Comparison of ENCODE assay signal across 8 cellular contexts in the genomic region with DNA sequence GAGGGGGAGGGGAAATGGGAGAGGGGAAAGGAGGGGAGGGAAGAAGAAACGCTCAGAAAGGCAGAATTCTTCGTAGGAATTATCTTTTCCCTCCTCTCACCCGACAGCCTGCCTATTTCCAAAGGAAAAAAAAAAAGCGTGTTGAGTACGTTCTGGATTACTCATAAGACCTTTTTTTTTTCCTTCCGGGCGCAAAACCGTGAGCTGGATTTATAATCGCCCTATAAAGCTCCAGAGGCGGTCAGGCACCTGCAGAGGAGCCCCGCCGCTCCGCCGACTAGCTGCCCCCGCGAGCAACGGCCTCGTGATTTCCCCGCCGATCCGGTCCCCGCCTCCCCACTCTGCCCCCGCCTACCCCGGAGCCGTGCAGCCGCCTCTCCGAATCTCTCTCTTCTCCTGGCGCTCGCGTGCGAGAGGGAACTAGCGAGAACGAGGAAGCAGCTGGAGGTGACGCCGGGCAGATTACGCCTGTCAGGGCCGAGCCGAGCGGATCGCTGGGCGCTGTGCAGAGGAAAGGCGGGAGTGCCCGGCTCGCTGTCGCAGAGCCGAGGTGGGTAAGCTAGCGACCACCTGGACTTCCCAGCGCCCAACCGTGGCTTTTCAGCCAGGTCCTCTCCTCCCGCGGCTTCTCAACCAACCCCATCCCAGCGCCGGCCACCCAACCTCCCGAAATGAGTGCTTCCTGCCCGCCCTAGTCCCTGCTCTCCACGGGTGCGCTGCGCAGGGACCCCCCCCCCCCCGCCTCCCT. TPM values are rescaled to one million over a fixed set of nuclear protein-coding genes. Genes with fewer than 3 reads are reported as not detected.
DNase-seq lines count a peak whose midpoint lies in the region; ATAC-seq lines count a peak whose summit lies in the region.

GAD1 (plus strand) TSS at position 389 of the 748 bp plus-strand sequence. CDS start 1,705 bp downstream, outside the sequence.

- peaks cover 50% of the 10 kb centered on the region for H3K4me1 Mint-ChIP-seq in activated CD4-positive, alpha-beta T cell treated with anti-CD3 and anti-CD28 coated beads for 36 hours
- H3K4me1 Mint-ChIP-seq in memory B cell = peaks cover 18% of the 10 kb centered on the region

- H3K36me3 Mint-ChIP-seq in activated CD4-positive, alpha-beta T cell treated with anti-CD3 and anti-CD28 coated beads for 36 hours (ENCODE audit: low read depth) = no peaks in the 10 kb centered on the region
- no peaks in the 10 kb centered on the region for H3K36me3 Mint-ChIP-seq in memory B cell

- no peaks in the 10 kb centered on the region for H3K9me3 Mint-ChIP-seq in activated CD4-positive, alpha-beta T cell treated with anti-CD3 and anti-CD28 coated beads for 36 hours (ENCODE audit: low read depth)
- peaks cover 2% of the 10 kb centered on the region for H3K9me3 Mint-ChIP-seq in memory B cell

- CTCF ChIA-PET in activated CD4-positive, alpha-beta T cell treated with anti-CD3 and anti-CD28 coated beads for 36 hours (lab: Charles Lee) = interaction anchor here (0.6 to 5.8 kb wide), 20 partner anchors 8 to 580 kb away, joined by 3 to 43 read pairs (median 4); partner anchors contain the start of gene GORASP2

- POLR2A ChIA-PET in activated CD4-positive, alpha-beta T cell treated with anti-CD3 and anti-CD28 coated beads for 36 hours (lab: Charles Lee) = interaction anchor here (0.6 to 0.7 kb wide), 2 partner anchors 112 to 1618 kb away, joined by 3 to 5 read pairs; partner anchors contain the start of gene GORASP2

- no peaks in the 10 kb centered on the region for H3K36me3 ChIP-seq in ectodermal cell (ENCODE audit: control insufficient read depth, insufficient read depth, low read length)

- ATAC-seq in HG03108 (IDR thresholded peaks at IDR 0.05; ENCODE audit: unreplicated experiment) (peak; percentile 45), memory B cell (ENCODE audit: low read depth) (peak; percentile 44), HG03095 (IDR thresholded peaks at IDR 0.05; ENCODE audit: unreplicated experiment) (no peak)
- peak; percentile 73 for ATAC-seq in activated CD4-positive, alpha-beta T cell treated with anti-CD3 and anti-CD28 coated beads for 36 hours

- intact Hi-C loops in activated CD4-positive, alpha-beta T cell treated with anti-CD3 and anti-CD28 coated beads for 36 hours (cut with DNase I, micrococcal nuclease) = loop anchor here (1.0 to 5.0 kb wide), 5 partner anchors 45 to 1271 kb away; partner anchors contain the start of genes DLX1 (in 2 of the 2) and SP5 (in 1 of the 2)

- H3K27ac ChIP-seq in ectodermal cell (ENCODE audit: insufficient read depth, low read depth, low read length, poor library complexity, severe bottlenecking) = no peak within 1 kb of the TSS

- H3K4me3 Mint-ChIP-seq in activated CD4-positive, alpha-beta T cell treated with anti-CD3 and anti-CD28 coated beads for 36 hours = peak within 1 kb of the TSS; percentile 70
- peak within 1 kb of the TSS; percentile 77 for H3K4me3 Mint-ChIP-seq in memory B cell

- H3K4me1 ChIP-seq in ectodermal cell (ENCODE audit: control insufficient read depth, insufficient read depth, low read length) = peaks cover 30% of the 10 kb centered on the region

- peaks cover 90% of the 10 kb centered on the region for H3K27me3 ChIP-seq in ectodermal cell (ENCODE audit: control insufficient read depth, insufficient read depth, low read length, poor library complexity, severe bottlenecking)

- H3K4me3 ChIP-seq in ectodermal cell (ENCODE audit: insufficient read depth, low read depth, low read length) = peak within 1 kb of the TSS; percentile 56

- DNase-seq in EH (ENCODE audit: low read depth) (peak; percentile 77), NCI-H345 (lab: John Stamatoyannopoulos, UW) (peak; percentile 89), memory B cell (ENCODE audit: low spot score in 2 of 2) (peak in 1 of 2 donors; percentile 40)
- DNase-seq in activated CD4-positive, alpha-beta T cell treated with anti-CD3 and anti-CD28 coated beads for 36 hours = peak; percentile 87
- DNase-seq in stimulated activated CD8-positive, alpha-beta memory T cell treated with anti-CD3 and anti-CD28 coated beads, Interleukin-15, amount 100 ng/mL, for 4 hours (ENCODE audit: low read depth in 2 of 2) = peak; percentile 37 to 38

- WGBS in ectodermal cell, 2 experiments = 0% methylated on average over 58 of the region's 59 CpGs

- peak within 1 kb of the TSS; percentile 31 for H3K27ac Mint-ChIP-seq in activated CD4-positive, alpha-beta T cell treated with anti-CD3 and anti-CD28 coated beads for 36 hours
- H3K27ac Mint-ChIP-seq in memory B cell = peak within 1 kb of the TSS; percentile 83

- H3K9me3 ChIP-seq in ectodermal cell (ENCODE audit: control insufficient read depth, low read length) = no peaks in the 10 kb centered on the region

- H3K27me3 Mint-ChIP-seq in activated CD4-positive, alpha-beta T cell treated with anti-CD3 and anti-CD28 coated beads for 36 hours = peaks cover 69% of the 10 kb centered on the region
- peaks cover 37% of the 10 kb centered on the region for H3K27me3 Mint-ChIP-seq in memory B cell

RNA-seq across cellular contexts. Expression of gene GAD1, which starts in this region (rescaled TPM):
- total RNA-seq in activated CD4-positive, alpha-beta T cell treated with anti-CD3 and anti-CD28 coated beads for 36 hours = 1 to 10 TPM; 6.5 to 6.9 TPM
- polyA plus RNA-seq in ectodermal cell (2013, experiment 1 of 4) = 12.3 TPM
- polyA plus RNA-seq in ectodermal cell (2013, experiment 2 of 4) = 12.5 TPM
- polyA plus RNA-seq in ectodermal cell (2013, experiment 3 of 4) = 11.1 TPM
- 11.4 TPM for polyA plus RNA-seq in ectodermal cell (2013, experiment 4 of 4)
